In genomic region chr6:90268178-90268577, GRCh38 we compare ENCODE assay signal across 27 cellular contexts. TPM values are rescaled to one million over a fixed set of nuclear protein-coding genes. Genes with fewer than 3 reads are reported as not detected.
DNase-seq lines count a peak whose midpoint lies in the region; ATAC-seq and TF ChIP-seq lines count a peak whose summit lies in the region.
"Had no signal": no experiment of that assay in that cellular context is flagged by ENCODE, and none has a peak within 500 bp of the region (broad histone marks: within the 10 kb centered on the region; RNA-seq: fewer than 3 reads in every experiment).

No MANE protein-coding gene starts in this region.

- DNase-seq in activated CD4-positive, alpha-beta memory T cell treated with anti-CD3 and anti-CD28 coated beads for 36 hours, result no peak
- DNase-seq in activated CD4-positive, alpha-beta memory T cell treated with anti-CD3 and anti-CD28 coated beads, Interleukin-2, amount 10 ng/mL, durations not matched to agents 7 days and 5 days, result no peak
- DNase-seq in GM23338 (ENCODE audit: low spot score) (no peak), AML-193 (lab: John Stamatoyannopoulos, UW) (no peak), heart left ventricle (no peak), upper lobe of right lung (no peak)
- DNase-seq in activated CD8-positive, alpha-beta T cell treated with anti-CD3 and anti-CD28 coated beads for 36 hours, result peak; percentile 62
- DNase-seq in naive thymus-derived CD8-positive, alpha-beta T cell, result no peak
- DNase-seq: activated effector memory CD4-positive, alpha-beta T cell treated with anti-CD3 and anti-CD28 coated beads, Interleukin-2, amount 50 U/mL, for 16 hours; Calu3; cortex of kidney; esophagus squamous epithelium; HCEC 1CT; hypothalamus; KG1; left lung; MV-4-11; natural killer cell; NCI-H187; NCI-H69; SK-N-SH; stimulated activated CD4-positive, alpha-beta T cell treated with anti-CD3 and anti-CD28 coated beads, Interleukin-2, amount 100 ng/mL, for 24 hours; testis had no signal

- CTCF ChIA-PET in activated CD4-positive, alpha-beta memory T cell treated with anti-CD3 and anti-CD28 coated beads for 36 hours (lab: Charles Lee), result interaction anchor here (0.7 to 1.6 kb wide), 3 partner anchors 17 to 328 kb away, joined by 3 to 10 read pairs (median 4); no protein-coding TSS in a partner anchor
- CTCF ChIA-PET in activated CD4-positive, alpha-beta memory T cell treated with anti-CD3 and anti-CD28 coated beads, Interleukin-2, amount 10 ng/mL, durations not matched to agents 7 days and 5 days (lab: Charles Lee), result interaction anchor here (1.4 kb wide), 1 partner anchor 9 kb away, joined by 3 read pairs; no protein-coding TSS in a partner anchor
- CTCF ChIA-PET in activated CD8-positive, alpha-beta T cell treated with anti-CD3 and anti-CD28 coated beads for 36 hours (lab: Charles Lee), result interaction anchor here (0.9 kb wide), 1 partner anchor 91 kb away, joined by 3 read pairs; no protein-coding TSS in a partner anchor

- H3K36me3 Mint-ChIP-seq in activated CD4-positive, alpha-beta memory T cell treated with anti-CD3 and anti-CD28 coated beads for 36 hours, result peaks cover 57% of the 10 kb centered on the region
- H3K36me3 Mint-ChIP-seq in activated CD4-positive, alpha-beta memory T cell treated with anti-CD3 and anti-CD28 coated beads, Interleukin-2, amount 10 ng/mL, durations not matched to agents 7 days and 5 days (ENCODE audit: low read depth), result peaks cover 49% of the 10 kb centered on the region
- H3K36me3 Mint-ChIP-seq in GM23338 (ENCODE audit: low read depth), result peaks cover 7% of the 10 kb centered on the region; the same call in 1 of the 3 replicates
- H3K36me3 Mint-ChIP-seq in activated CD8-positive, alpha-beta T cell treated with anti-CD3 and anti-CD28 coated beads for 36 hours (ENCODE audit: low read depth), result peaks cover 75% of the 10 kb centered on the region
- H3K36me3 Mint-ChIP-seq in naive thymus-derived CD8-positive, alpha-beta T cell, result peaks cover 0 to 35% (median 28%) of the 10 kb centered on the region in 3 donors
- H3K36me3 Mint-ChIP-seq: WTC11 had no signal

- H3K9me2 ChIP-seq in GM23338 (ENCODE audit: insufficient read depth), result no peaks in the 10 kb centered on the region; the same call in 1 of the 2 replicates
- H3K9me2 ChIP-seq: SK-N-SH had no signal

- H3K36me3 ChIP-seq in GM23338 (ENCODE audit: insufficient read depth) (no peaks in the 10 kb centered on the region), heart left ventricle (no peaks in the 10 kb centered on the region), upper lobe of right lung (no peaks in the 10 kb centered on the region)
- H3K36me3 ChIP-seq: esophagus squamous epithelium, left lung had no signal

- no peak for TF ChIP-seq CTCF in GM23338 (conservative IDR thresholded peaks at IDR 0.05; ENCODE audit: low read depth in 2 of 2)
- no peak for TF ChIP-seq CTCF in activated CD8-positive, alpha-beta T cell treated with anti-CD3 and anti-CD28 coated beads for 36 hours (IDR thresholded peaks at IDR 0.05)
- TF ChIP-seq CTCF in heart left ventricle (IDR thresholded peaks at IDR 0.05), result no peak
- TF ChIP-seq CTCF in upper lobe of right lung (IDR thresholded peaks at IDR 0.05), result no peak

- TF ChIP-seq POLR2A in heart left ventricle (IDR thresholded peaks at IDR 0.05), result no peak

- no peaks in the 10 kb centered on the region for H3K4me1 ChIP-seq in GM23338 (ENCODE audit: insufficient read depth)
- H3K4me1 ChIP-seq in heart left ventricle, result no peaks in the 10 kb centered on the region
- H3K4me1 ChIP-seq in upper lobe of right lung, result no peaks in the 10 kb centered on the region
- H3K4me1 ChIP-seq: ascending aorta, left lung, testis had no signal

- H3K27ac ChIP-seq in GM23338 (ENCODE audit: low read depth) (no peak overlapping the region), heart left ventricle (no peak overlapping the region), upper lobe of right lung (no peak overlapping the region)
- H3K27ac ChIP-seq: ascending aorta, esophagus squamous epithelium, left lung, RWPE1, testis had no signal

- no peak overlapping the region for H3K4me2 ChIP-seq in GM23338
- H3K4me2 ChIP-seq: SK-N-SH, smooth muscle cell had no signal

- H3K4me3 ChIP-seq in GM23338 (no peak overlapping the region), heart left ventricle (no peak overlapping the region), upper lobe of right lung (no peak overlapping the region)
- H3K4me3 ChIP-seq: ascending aorta, esophagus squamous epithelium, left lung, smooth muscle cell, testis had no signal

- peaks cover 0 to 18% (median 0%) of the 10 kb centered on the region in 12 donors for H3K9me3 ChIP-seq in heart left ventricle
- H3K9me3 ChIP-seq in upper lobe of right lung, result no peaks in the 10 kb centered on the region
- H3K9me3 ChIP-seq: esophagus squamous epithelium, SK-N-SH, testis had no signal

- H3K79me2 ChIP-seq in GM23338 (replicated peaks; ENCODE audit: insufficient read depth), result no peaks in the 10 kb centered on the region

- H3K27ac Mint-ChIP-seq in activated CD4-positive, alpha-beta memory T cell treated with anti-CD3 and anti-CD28 coated beads for 36 hours, result peak overlapping the region; percentile 66
- no peak overlapping the region for H3K27ac Mint-ChIP-seq in activated CD4-positive, alpha-beta memory T cell treated with anti-CD3 and anti-CD28 coated beads, Interleukin-2, amount 10 ng/mL, durations not matched to agents 7 days and 5 days
- 0 out of 2 replicates have a peak overlapping the region, but pooled peaks have one; percentile 26 for H3K27ac Mint-ChIP-seq in GM23338
- peak overlapping the region; percentile 89 for H3K27ac Mint-ChIP-seq in activated CD8-positive, alpha-beta T cell treated with anti-CD3 and anti-CD28 coated beads for 36 hours
- peak overlapping the region; percentile 90 to 99 (median 96) for H3K27ac Mint-ChIP-seq in naive thymus-derived CD8-positive, alpha-beta T cell
- H3K27ac Mint-ChIP-seq: WTC11 had no signal

- ATAC-seq in GM23338 (no peak), heart left ventricle (no peak), upper lobe of right lung (no peak)
- peak; percentile 52 for ATAC-seq in activated CD8-positive, alpha-beta T cell treated with anti-CD3 and anti-CD28 coated beads for 36 hours
- no peak for ATAC-seq in naive thymus-derived CD8-positive, alpha-beta T cell
- ATAC-seq: left lung, natural killer cell, WTC11 had no signal

- no peaks in the 10 kb centered on the region for H4K20me1 ChIP-seq in GM23338 (replicated peaks; ENCODE audit: insufficient read depth)

- intact Hi-C loops in activated CD4-positive, alpha-beta memory T cell treated with anti-CD3 and anti-CD28 coated beads for 36 hours (cut with micrococcal nuclease), result no loop called here
- intact Hi-C loops in activated CD8-positive, alpha-beta T cell treated with anti-CD3 and anti-CD28 coated beads for 36 hours (cut with micrococcal nuclease), result no loop called here
- intact Hi-C loops in heart left ventricle (cut with DNase I) (no loop called here), upper lobe of right lung (cut with DNase I) (no loop called here)

- peaks cover 11% of the 10 kb centered on the region for H3K9me3 Mint-ChIP-seq in activated CD4-positive, alpha-beta memory T cell treated with anti-CD3 and anti-CD28 coated beads for 36 hours
- peaks cover 6% of the 10 kb centered on the region for H3K9me3 Mint-ChIP-seq in activated CD4-positive, alpha-beta memory T cell treated with anti-CD3 and anti-CD28 coated beads, Interleukin-2, amount 10 ng/mL, durations not matched to agents 7 days and 5 days
- no peaks in the 10 kb centered on the region for H3K9me3 Mint-ChIP-seq in GM23338
- peaks cover 11% of the 10 kb centered on the region for H3K9me3 Mint-ChIP-seq in activated CD8-positive, alpha-beta T cell treated with anti-CD3 and anti-CD28 coated beads for 36 hours
- peaks cover 0 to 6% (median 0%) of the 10 kb centered on the region in 9 donors for H3K9me3 Mint-ChIP-seq in naive thymus-derived CD8-positive, alpha-beta T cell
- H3K9me3 Mint-ChIP-seq: natural killer cell had no signal

- 75 to 96% (median 83%) methylated on average over 3 of the region's 3 CpGs for WGBS in heart left ventricle, 4 donors

- no peaks in the 10 kb centered on the region for H3F3A ChIP-seq in GM23338 (replicated peaks; ENCODE audit: low read depth)

- H3K4me3 Mint-ChIP-seq in activated CD4-positive, alpha-beta memory T cell treated with anti-CD3 and anti-CD28 coated beads for 36 hours, result no peak overlapping the region
- H3K4me3 Mint-ChIP-seq in activated CD4-positive, alpha-beta memory T cell treated with anti-CD3 and anti-CD28 coated beads, Interleukin-2, amount 10 ng/mL, durations not matched to agents 7 days and 5 days, result no peak overlapping the region
- no peak overlapping the region for H3K4me3 Mint-ChIP-seq in GM23338
- peak overlapping the region; percentile 47 for H3K4me3 Mint-ChIP-seq in activated CD8-positive, alpha-beta T cell treated with anti-CD3 and anti-CD28 coated beads for 36 hours
- H3K4me3 Mint-ChIP-seq in naive thymus-derived CD8-positive, alpha-beta T cell, result peak overlapping the region in 9 of 10 donors; percentile 27 to 74 (median 51)
- H3K4me3 Mint-ChIP-seq: natural killer cell, WTC11 had no signal

- peaks cover 87% of the 10 kb centered on the region for H3K4me1 Mint-ChIP-seq in activated CD4-positive, alpha-beta memory T cell treated with anti-CD3 and anti-CD28 coated beads for 36 hours (ENCODE audit: low read depth)
- H3K4me1 Mint-ChIP-seq in activated CD4-positive, alpha-beta memory T cell treated with anti-CD3 and anti-CD28 coated beads, Interleukin-2, amount 10 ng/mL, durations not matched to agents 7 days and 5 days, result peaks cover 53% of the 10 kb centered on the region
- no peaks in the 10 kb centered on the region for H3K4me1 Mint-ChIP-seq in GM23338
- peaks cover 90% of the 10 kb centered on the region for H3K4me1 Mint-ChIP-seq in activated CD8-positive, alpha-beta T cell treated with anti-CD3 and anti-CD28 coated beads for 36 hours (ENCODE audit: low read depth)
- H3K4me1 Mint-ChIP-seq in naive thymus-derived CD8-positive, alpha-beta T cell, result peaks cover 42 to 94% (median 91%) of the 10 kb centered on the region in 4 donors

- H2AFZ ChIP-seq in GM23338, result no peak overlapping the region

- POLR2A ChIA-PET in activated CD4-positive, alpha-beta memory T cell treated with anti-CD3 and anti-CD28 coated beads for 36 hours (lab: Charles Lee), result no interaction called here
- POLR2A ChIA-PET in activated CD4-positive, alpha-beta memory T cell treated with anti-CD3 and anti-CD28 coated beads, Interleukin-2, amount 10 ng/mL, durations not matched to agents 7 days and 5 days (lab: Charles Lee), result interaction anchor here (1.0 kb wide), 1 partner anchor 16 kb away, joined by 3 read pairs; no protein-coding TSS in a partner anchor
- POLR2A ChIA-PET in activated CD8-positive, alpha-beta T cell treated with anti-CD3 and anti-CD28 coated beads for 36 hours (lab: Charles Lee), result interaction anchor here (0.7 to 4.6 kb wide), 8 partner anchors 17 to 254 kb away, joined by 3 to 29 read pairs (median 4); no protein-coding TSS in a partner anchor
- POLR2A ChIA-PET in naive thymus-derived CD8-positive, alpha-beta T cell (lab: Charles Lee), result interaction anchor here (1.9 to 2.7 kb wide), 2 partner anchors 17 to 28 kb away, joined by 15 to 17 read pairs; partner anchors contain the start of gene BACH2

- H3K27me3 ChIP-seq in GM23338 (ENCODE audit: insufficient read depth), result no peaks in the 10 kb centered on the region
- H3K27me3 ChIP-seq in heart left ventricle, result no peaks in the 10 kb centered on the region
- no peaks in the 10 kb centered on the region for H3K27me3 ChIP-seq in upper lobe of right lung
- H3K27me3 ChIP-seq: ascending aorta, esophagus squamous epithelium, left lung, testis had no signal

- H3K27me3 Mint-ChIP-seq in activated CD4-positive, alpha-beta memory T cell treated with anti-CD3 and anti-CD28 coated beads for 36 hours, result no peaks in the 10 kb centered on the region
- peaks cover 6% of the 10 kb centered on the region for H3K27me3 Mint-ChIP-seq in activated CD4-positive, alpha-beta memory T cell treated with anti-CD3 and anti-CD28 coated beads, Interleukin-2, amount 10 ng/mL, durations not matched to agents 7 days and 5 days
- no peaks in the 10 kb centered on the region for H3K27me3 Mint-ChIP-seq in GM23338 (ENCODE audit: insufficient read depth, low read depth, poor library complexity)
- no peaks in the 10 kb centered on the region for H3K27me3 Mint-ChIP-seq in activated CD8-positive, alpha-beta T cell treated with anti-CD3 and anti-CD28 coated beads for 36 hours
- no peaks in the 10 kb centered on the region for H3K27me3 Mint-ChIP-seq in naive thymus-derived CD8-positive, alpha-beta T cell

RNA-seq across cellular contexts. Expression of gene BACH2, which starts 28.5 kb away (rescaled TPM):
- total RNA-seq in activated CD4-positive, alpha-beta memory T cell treated with anti-CD3 and anti-CD28 coated beads for 36 hours, result 10 to 100 TPM; 49.2 to 55.4 TPM
- total RNA-seq in activated CD4-positive, alpha-beta memory T cell treated with anti-CD3 and anti-CD28 coated beads, Interleukin-2, amount 10 ng/mL, durations not matched to agents 7 days and 5 days, result 10 to 100 TPM; 30.3 to 31.1 TPM
- total RNA-seq in GM23338 (2014; rRNA removed; shearing (Covaris generic)), result 3.3 and 5.7 TPM in 2 replicates
- polyA plus RNA-seq in GM23338 (2016; fragmentation: Nextera tagmentation; extraction: Ambion mirVana) (1.3 and 1.6 TPM in 2 replicates), heart left ventricle (under 1 TPM; 0.23 to 0.24 TPM)
- total RNA-seq in activated CD8-positive, alpha-beta T cell treated with anti-CD3 and anti-CD28 coated beads for 36 hours, result 10 to 100 TPM; 60.7 to 66.9 TPM
- total RNA-seq in naive thymus-derived CD8-positive, alpha-beta T cell, result 100 to 1,000 TPM; 116 to 126 TPM
- polyA plus RNA-seq in naive thymus-derived CD8-positive, alpha-beta T cell, result 10 to 100 TPM; 17.5 to 29.3 (median 21.7) TPM
- total RNA-seq in heart left ventricle (1 to 10 TPM in 8 of 9 donors, under 1 TPM in 1; 0.76 to 8.4 (median 4.0) TPM), upper lobe of right lung (4.9 TPM)

Comparison
In these comparisons a context has a peak if more than half of its experiments do, and no peak if none do; other contexts are left out.
1. H3K4me3 Mint-ChIP-seq: peak in activated CD8-positive, alpha-beta T cell treated with anti-CD3 and anti-CD28 coated beads for 36 hours (single experiment) and naive thymus-derived CD8-positive, alpha-beta T cell (9 of 10); none in activated CD4-positive, alpha-beta memory T cell treated with anti-CD3 and anti-CD28 coated beads for 36 hours (single experiment), activated CD4-positive, alpha-beta memory T cell treated with anti-CD3 and anti-CD28 coated beads, Interleukin-2, amount 10 ng/mL, durations not matched to agents 7 days and 5 days (single experiment) and GM23338 (single experiment).